ENCODE assay signal across 11 cellular contexts in the genomic region with DNA sequence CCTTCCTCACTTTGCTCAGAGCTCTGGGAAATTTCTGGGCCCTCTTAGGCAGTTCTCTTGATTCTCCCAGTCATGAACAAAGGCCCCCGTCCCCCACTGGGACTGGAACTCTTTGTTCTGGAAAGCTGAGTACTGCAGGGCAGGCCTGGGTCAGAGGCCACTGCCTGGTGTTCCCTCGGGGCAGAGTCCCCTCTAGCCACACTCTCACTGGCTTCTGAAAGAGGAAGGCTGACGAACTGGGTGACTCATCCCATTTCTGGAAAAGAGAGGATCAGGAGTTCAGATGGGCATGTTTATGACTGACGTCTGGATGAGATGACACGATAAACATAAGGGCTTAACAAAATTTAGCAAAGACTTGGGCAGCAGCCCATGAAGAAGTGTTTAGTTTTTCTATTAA. TPM values are rescaled to one million over a fixed set of nuclear protein-coding genes. Genes with fewer than 3 reads are reported as not detected.
DNase-seq lines count a peak whose midpoint lies in the region; ATAC-seq and TF ChIP-seq lines count a peak whose summit lies in the region.
"Had no signal": no experiment of that assay in that cellular context is flagged by ENCODE, and none has a peak within 500 bp of the region (broad histone marks: within the 10 kb centered on the region; RNA-seq: fewer than 3 reads in every experiment).

No MANE protein-coding gene starts in this region.

- peaks cover 17% of the 10 kb centered on the region for H3K4me1 Mint-ChIP-seq in chondrocyte (ENCODE audit: low read depth)
- peaks cover 24% of the 10 kb centered on the region for H3K4me1 Mint-ChIP-seq in activated CD4-positive, alpha-beta T cell treated with anti-CD3 and anti-CD28 coated beads, Interleukin-2, amount 10 ng/mL, durations not matched to agents 7 days and 5 days

- CTCF ChIA-PET in activated CD4-positive, alpha-beta T cell treated with anti-CD3 and anti-CD28 coated beads, Interleukin-2, amount 10 ng/mL, durations not matched to agents 7 days and 5 days (lab: Charles Lee): interaction anchor here (1.2 kb wide), 1 partner anchor 19 kb away, joined by 3 read pairs; no protein-coding TSS in a partner anchor

- 0 out of 2 replicates have a peak overlapping the region, but pooled peaks have one; percentile 26 for H3K27ac ChIP-seq in HUES6 (ENCODE audit: low read depth, low read length)
- H3K27ac ChIP-seq in lower lobe of right lung: no peak overlapping the region
- H3K27ac ChIP-seq: thoracic aorta had no signal

- H3K36me3 Mint-ChIP-seq in chondrocyte (ENCODE audit: low read depth): no peaks in the 10 kb centered on the region
- peaks cover 5% of the 10 kb centered on the region for H3K36me3 Mint-ChIP-seq in activated CD4-positive, alpha-beta T cell treated with anti-CD3 and anti-CD28 coated beads, Interleukin-2, amount 10 ng/mL, durations not matched to agents 7 days and 5 days (ENCODE audit: low read depth)
- H3K36me3 Mint-ChIP-seq: activated CD8-positive, alpha-beta memory T cell treated with anti-CD3 and anti-CD28 coated beads, Interleukin-2, amount 10 ng/mL, durations not matched to agents 7 days and 5 days had no signal

- H3K4me3 ChIP-seq in AG09309 (ENCODE audit: control insufficient read depth, low read depth, low read length): no peak overlapping the region
- H3K4me3 ChIP-seq in HUES6 (ENCODE audit: low read depth, low read length): no peak overlapping the region
- no peak overlapping the region for H3K4me3 ChIP-seq in lower lobe of right lung
- H3K4me3 ChIP-seq: thoracic aorta had no signal

- H3K4me3 Mint-ChIP-seq in chondrocyte (ENCODE audit: unreplicated experiment): no peak overlapping the region
- H3K4me3 Mint-ChIP-seq in activated CD4-positive, alpha-beta T cell treated with anti-CD3 and anti-CD28 coated beads, Interleukin-2, amount 10 ng/mL, durations not matched to agents 7 days and 5 days: no peak overlapping the region
- H3K4me3 Mint-ChIP-seq: activated CD8-positive, alpha-beta memory T cell treated with anti-CD3 and anti-CD28 coated beads, Interleukin-2, amount 10 ng/mL, durations not matched to agents 7 days and 5 days had no signal

- POLR2A ChIA-PET in activated CD4-positive, alpha-beta T cell treated with anti-CD3 and anti-CD28 coated beads, Interleukin-2, amount 10 ng/mL, durations not matched to agents 7 days and 5 days (lab: Charles Lee): no interaction called here

- peak overlapping the region; percentile 45 for H3K27ac Mint-ChIP-seq in chondrocyte (ENCODE audit: unreplicated experiment)
- no peak overlapping the region for H3K27ac Mint-ChIP-seq in activated CD4-positive, alpha-beta T cell treated with anti-CD3 and anti-CD28 coated beads, Interleukin-2, amount 10 ng/mL, durations not matched to agents 7 days and 5 days
- H3K27ac Mint-ChIP-seq: activated CD8-positive, alpha-beta memory T cell treated with anti-CD3 and anti-CD28 coated beads, Interleukin-2, amount 10 ng/mL, durations not matched to agents 7 days and 5 days had no signal

- ATAC-seq in lower lobe of right lung (peak; percentile 51 to 77), GM19463 (IDR thresholded peaks at IDR 0.05; ENCODE audit: unreplicated experiment) (no peak)
- ATAC-seq: activated CD8-positive, alpha-beta memory T cell treated with anti-CD3 and anti-CD28 coated beads, Interleukin-2, amount 10 ng/mL, durations not matched to agents 7 days and 5 days had no signal

- DNase-seq in AG09309 (ENCODE audit: low read depth): peak; percentile 41
- no peak for DNase-seq in chondrocyte (ENCODE audit: low spot score)
- DNase-seq in lower lobe of right lung: peak; percentile 61
- DNase-seq in stimulated activated CD4-positive, alpha-beta T cell treated with anti-CD3 and anti-CD28 coated beads, Interleukin-1b, Interleukin-23, amount 100 ng/mL, for 48 hours: no peak
- no peak for DNase-seq in DMS153 treated with DMSO at 0.1 percent for 48 hours (lab: John Stamatoyannopoulos, UW; ENCODE audit: unreplicated experiment)
- no peak for DNase-seq in activated CD4-positive, alpha-beta T cell treated with anti-CD3 and anti-CD28 coated beads, Interleukin-2, amount 10 ng/mL, durations not matched to agents 7 days and 5 days
- DNase-seq: activated CD8-positive, alpha-beta memory T cell treated with anti-CD3 and anti-CD28 coated beads, Interleukin-2, amount 10 ng/mL, durations not matched to agents 7 days and 5 days; midbrain had no signal

- no peak overlapping the region for H3K9ac ChIP-seq in HUES6 (ENCODE audit: low read length)

- TF ChIP-seq CTCF in AG09309 (IDR thresholded peaks at IDR 0.05; ENCODE audit: control insufficient read depth, insufficient read depth, low read depth, low read length, missing control alignments) (no peak), chondrocyte (IDR thresholded peaks at IDR 0.05) (no peak), lower lobe of right lung (IDR thresholded peaks at IDR 0.05) (no peak)

- intact Hi-C loops in lower lobe of right lung (cut with DNase I): no loop called here

- H3K36me3 ChIP-seq in HUES6 (ENCODE audit: control insufficient read depth, insufficient read depth, low read length): no peaks in the 10 kb centered on the region
- no peaks in the 10 kb centered on the region for H3K36me3 ChIP-seq in lower lobe of right lung
- H3K36me3 ChIP-seq: thoracic aorta had no signal

- H3K4me1 ChIP-seq in HUES6 (ENCODE audit: control insufficient read depth, insufficient read depth, low read length) (peaks cover 15% of the 10 kb centered on the region; the same call in 1 of the 2 replicates), lower lobe of right lung (no peaks in the 10 kb centered on the region)

- H3K9me3 ChIP-seq in HUES6 (ENCODE audit: control insufficient read depth, insufficient read depth, low read depth, low read length): peaks cover 13% of the 10 kb centered on the region
- H3K9me3 ChIP-seq in lower lobe of right lung: no peaks in the 10 kb centered on the region
- H3K9me3 ChIP-seq: thoracic aorta had no signal

- no peaks in the 10 kb centered on the region for H3K27me3 Mint-ChIP-seq in chondrocyte (ENCODE audit: low read depth)
- H3K27me3 Mint-ChIP-seq in activated CD4-positive, alpha-beta T cell treated with anti-CD3 and anti-CD28 coated beads, Interleukin-2, amount 10 ng/mL, durations not matched to agents 7 days and 5 days: no peaks in the 10 kb centered on the region
- H3K27me3 Mint-ChIP-seq: activated CD8-positive, alpha-beta memory T cell treated with anti-CD3 and anti-CD28 coated beads, Interleukin-2, amount 10 ng/mL, durations not matched to agents 7 days and 5 days had no signal

- no peaks in the 10 kb centered on the region for H3K27me3 ChIP-seq in HUES6 (ENCODE audit: control insufficient read depth, insufficient read depth, low read length)
- H3K27me3 ChIP-seq in lower lobe of right lung (ENCODE audit: low read depth): no peaks in the 10 kb centered on the region

- H3K9me3 Mint-ChIP-seq in chondrocyte (ENCODE audit: low read depth): no peaks in the 10 kb centered on the region
- H3K9me3 Mint-ChIP-seq in activated CD4-positive, alpha-beta T cell treated with anti-CD3 and anti-CD28 coated beads, Interleukin-2, amount 10 ng/mL, durations not matched to agents 7 days and 5 days: no peaks in the 10 kb centered on the region

RNA-seq across cellular contexts. Expression of a gene that starts 47.7 kb away (rescaled TPM):
- total RNA-seq in chondrocyte (199 to 261 TPM (median 201 TPM) in 3 replicates), lower lobe of right lung (227 TPM)
- 100 to 1,000 TPM; 181 to 227 TPM for total RNA-seq in activated CD4-positive, alpha-beta T cell treated with anti-CD3 and anti-CD28 coated beads, Interleukin-2, amount 10 ng/mL, durations not matched to agents 7 days and 5 days

Comparison
In these comparisons a context has a peak if more than half of its experiments do, and no peak if none do; other contexts are left out.
1. DNase-seq: peak in AG09309 (single experiment) and lower lobe of right lung (single experiment); none in chondrocyte (single experiment), stimulated activated CD4-positive, alpha-beta T cell treated with anti-CD3 and anti-CD28 coated beads, Interleukin-1b, Interleukin-23, amount 100 ng/mL, for 48 hours (single experiment), DMS153 treated with DMSO at 0.1 percent for 48 hours (single experiment) and activated CD4-positive, alpha-beta T cell treated with anti-CD3 and anti-CD28 coated beads, Interleukin-2, amount 10 ng/mL, durations not matched to agents 7 days and 5 days (single experiment).